ENCODE assay signal across 18 cellular contexts in the genomic region with DNA sequence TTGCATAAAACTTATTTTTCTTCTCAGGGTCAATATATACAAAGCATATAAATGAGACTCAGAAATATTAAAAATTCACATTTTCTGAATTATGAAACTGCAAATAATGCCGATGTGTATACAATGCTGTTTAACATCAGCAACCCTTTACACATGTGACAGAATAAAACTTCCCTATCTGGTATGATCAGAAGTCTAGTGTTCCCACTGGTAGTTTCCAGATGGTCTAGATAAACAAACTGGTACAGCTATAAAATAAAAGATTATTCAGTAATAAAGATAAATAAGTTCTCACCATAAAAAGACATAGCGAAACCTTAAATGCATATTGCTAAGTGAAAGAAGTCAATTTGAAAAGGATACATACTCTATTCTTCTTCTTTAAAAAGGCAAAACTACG. TPM values are rescaled to one million over a fixed set of nuclear protein-coding genes. Genes with fewer than 3 reads are reported as not detected.
A peak's percentile ranks its signal among the peaks of the same experiment; 100 is the strongest.
DNase-seq lines count a peak whose midpoint lies in the region; FAIRE-seq and TF ChIP-seq lines count a peak whose summit lies in the region.
"Had no signal": no experiment of that assay in that cellular context is flagged by ENCODE, and none has a peak within 500 bp of the region (broad histone marks: within the 10 kb centered on the region; RNA-seq: fewer than 3 reads in every experiment).

No MANE protein-coding gene starts in this region.

- peaks cover 0 to 2% of the 10 kb centered on the region in 2 experiments for H3K36me3 ChIP-seq in trophoblast cell (ENCODE audit: control insufficient read depth in 1 of 2, insufficient read depth in 2 of 2, low read length in 2 of 2)

- no CpG with 5 or more reads among the region's 3 CpGs for WGBS in trophoblast cell (ENCODE audit: extremely low coverage, insufficient coverage, insufficient read length)

- H2BK120ac ChIP-seq in trophoblast cell (ENCODE audit: insufficient read depth, low read length, poor library complexity): no peak overlapping the region

- H3K4me1 ChIP-seq in trophoblast cell (ENCODE audit: control insufficient read depth in 1 of 2, insufficient read depth in 2 of 2, low read length in 2 of 2): no peaks in the 10 kb centered on the region
- H3K4me1 ChIP-seq: BE2C, Caco-2 had no signal

- no peak overlapping the region for H2BK5ac ChIP-seq in trophoblast cell (ENCODE audit: low read depth, low read length, poor library complexity)

- peak; percentile 30 for FAIRE-seq in H54 (lab: Jason Lieb, UNC)
- FAIRE-seq: A204.1, D721Med had no signal

- H3K79me2 ChIP-seq in trophoblast cell (ENCODE audit: control insufficient read depth, insufficient read depth, low read length, poor library complexity): no peaks in the 10 kb centered on the region

- H3K4me3 ChIP-seq in fibroblast of villous mesenchyme (ENCODE audit: low read depth, low read length) (no peak overlapping the region), trophoblast cell (ENCODE audit: low read depth, low read length) (no peak overlapping the region)

- no peaks in the 10 kb centered on the region for H3K79me1 ChIP-seq in trophoblast cell (ENCODE audit: low read length)

- H3K9me3 ChIP-seq in trophoblast cell (ENCODE audit: insufficient read depth, low read depth, low read length): no peaks in the 10 kb centered on the region
- H3K9me3 ChIP-seq: BE2C, Caco-2 had no signal

- H3K27ac ChIP-seq in trophoblast cell (ENCODE audit: low read depth, low read length): no peak overlapping the region

- H4K91ac ChIP-seq in trophoblast cell (ENCODE audit: low read depth, low read length): no peak overlapping the region

- no peak overlapping the region for H3K23ac ChIP-seq in trophoblast cell (ENCODE audit: low read length)

- H3K9ac ChIP-seq in trophoblast cell (ENCODE audit: low read length): no peak overlapping the region

- no peaks in the 10 kb centered on the region for H3K27me3 ChIP-seq in trophoblast cell (ENCODE audit: insufficient read depth, low read length)
- H3K27me3 ChIP-seq: BE2C had no signal

- no peak overlapping the region for H3K14ac ChIP-seq in trophoblast cell (ENCODE audit: low read length)

- no peak overlapping the region for H3K4me2 ChIP-seq in trophoblast cell (ENCODE audit: low read length)

- no peak overlapping the region for H2AFZ ChIP-seq in trophoblast cell (ENCODE audit: insufficient read depth, low read length, poor library complexity)

- H3K4ac ChIP-seq in trophoblast cell (ENCODE audit: low read depth, low read length): no peak overlapping the region

- no peak overlapping the region for H4K12ac ChIP-seq in trophoblast cell (ENCODE audit: low read depth, low read length)

- DNase-seq in H54 (ENCODE audit: insufficient read length, low spot score): no peak
- DNase-seq in NCI-H69 (lab: John Stamatoyannopoulos, UW): peak; percentile 58
- DNase-seq in fibroblast of villous mesenchyme (ENCODE audit: low read depth): peak; percentile 76
- DNase-seq in NCI-H2107 (lab: John Stamatoyannopoulos, UW): no peak
- DNase-seq in trophoblast cell: no peak
- DNase-seq in NCI-H2081 treated with DMSO at 0.1 percent for 48 hours (lab: John Stamatoyannopoulos, UW): no peak
- DNase-seq: ACHN; BE2C; C1 segment of cervical spinal cord; Caco-2; CD4-positive, CD25-positive, alpha-beta regulatory T cell; CD8-positive, alpha-beta memory T cell; DMS79 treated with DMSO at 0.1 percent for 48 hours; GF-D8; GOT3; H9 had no signal

- TF ChIP-seq CTCF in fibroblast of villous mesenchyme (IDR thresholded peaks at IDR 0.05; ENCODE audit: insufficient read depth, low read depth, low read length): no peak

- no peak overlapping the region for H3K18ac ChIP-seq in trophoblast cell (ENCODE audit: low read length)

- TF ChIP-seq POLR2A in H54 (IDR thresholded peaks at IDR 0.05; ENCODE audit: low read depth, low read length): no peak

- no peak overlapping the region for H2AK5ac ChIP-seq in trophoblast cell (ENCODE audit: low read length)

- H2BK12ac ChIP-seq in trophoblast cell (ENCODE audit: low read length): no peak overlapping the region

- no peak overlapping the region for H4K8ac ChIP-seq in trophoblast cell (ENCODE audit: low read depth, low read length)

RNA-seq across cellular contexts. Expression of a gene that starts 7.9 kb away (rescaled TPM):
- total RNA-seq in fibroblast of villous mesenchyme: 21.3 and 52.2 TPM in 2 replicates
- 8.9 and 9.3 TPM in 2 replicates for polyA plus RNA-seq in trophoblast cell (2013)

Comparison
In these comparisons a context has a peak if more than half of its experiments do, and no peak if none do; other contexts are left out.
1. DNase-seq: peak in NCI-H69 (single experiment) and fibroblast of villous mesenchyme (single experiment); none in H54 (single experiment), NCI-H2107 (single experiment), trophoblast cell (0 of 2) and NCI-H2081 treated with DMSO at 0.1 percent for 48 hours (single experiment).